Comparison of ENCODE assay signal across 11 cellular contexts in genomic region chr11:32713496-32713895, GRCh38.
A peak's percentile ranks its signal among the peaks of the same experiment; 100 is the strongest.
DNase-seq lines count a peak whose midpoint lies in the region; ATAC-seq and TF ChIP-seq lines count a peak whose summit lies in the region.
"Had no signal": no experiment of that assay in that cellular context is flagged by ENCODE, and none has a peak within 500 bp of the region (broad histone marks: within the 10 kb centered on the region; RNA-seq: fewer than 3 reads in every experiment).

No MANE protein-coding gene starts in this region.

- H3K27ac ChIP-seq in GM23248 (no peak overlapping the region), SK-N-SH (ENCODE audit: low read depth in 2 of 2, low read length in 1 of 2) (no peak overlapping the region), neuronal stem cell (replicated peaks; ENCODE audit: low read length) (no peak overlapping the region)

- no peak overlapping the region for H3K23ac ChIP-seq in neuronal stem cell (ENCODE audit: low read depth, low read length, poor library complexity)

- peak; percentile 64 for TF ChIP-seq CTCF in SK-N-SH (IDR thresholded peaks at IDR 0.05)

- H3K18ac ChIP-seq in neuronal stem cell (ENCODE audit: low read length), result no peak overlapping the region

- H3K9me2 ChIP-seq in GM23248 (ENCODE audit: insufficient read depth) (no peaks in the 10 kb centered on the region), SK-N-SH (no peaks in the 10 kb centered on the region)

- H3K4me2 ChIP-seq in GM23248 (ENCODE audit: unreplicated experiment) (no peak overlapping the region), SK-N-SH (no peak overlapping the region), neuronal stem cell (ENCODE audit: insufficient read depth, low read length, poor library complexity, severe bottlenecking) (no peak overlapping the region)

- no peak overlapping the region for H4K91ac ChIP-seq in neuronal stem cell (ENCODE audit: low read depth, low read length, poor library complexity)

- in situ Hi-C loops in GM23248 (cut with MboI), result no loop called here

- H3F3A ChIP-seq in GM23248 (ENCODE audit: insufficient read depth) (no peaks in the 10 kb centered on the region), SK-N-SH (replicated peaks; ENCODE audit: insufficient read depth) (no peaks in the 10 kb centered on the region)

- H3K27me3 ChIP-seq in GM23248 (replicated peaks; ENCODE audit: insufficient read depth) (peaks cover 38% of the 10 kb centered on the region), SK-N-SH (ENCODE audit: insufficient read depth) (0 out of 2 replicates have a peak, but pooled peaks cover 4% of the 10 kb centered on the region), neuronal stem cell (ENCODE audit: control insufficient read depth in 3 of 3, insufficient read depth in 3 of 3, low read depth in 1 of 3, low read length in 3 of 3) (peaks cover 0 to 4% (median 0%) of the 10 kb centered on the region in 3 experiments)

- H3K79me2 ChIP-seq in GM23248 (ENCODE audit: insufficient read depth) (no peaks in the 10 kb centered on the region), SK-N-SH (ENCODE audit: insufficient read depth) (no peaks in the 10 kb centered on the region)

- peak; percentile 38 for ATAC-seq in left lobe of liver
- ATAC-seq: naive thymus-derived CD8-positive, alpha-beta T cell had no signal

- H3K9me3 ChIP-seq in GM23248 (ENCODE audit: low read depth), result no peaks in the 10 kb centered on the region
- no peaks in the 10 kb centered on the region for H3K9me3 ChIP-seq in SK-N-SH
- H3K9me3 ChIP-seq in neuronal stem cell (replicated peaks in 1 of 2; ENCODE audit: control insufficient read depth in 2 of 2, insufficient read depth in 1 of 2, low read depth in 1 of 2, low read length in 2 of 2), result no peaks in the 10 kb centered on the region

- DNase-seq in AG20443 (ENCODE audit: low spot score) (peak; percentile 10), GM23248 (peak; percentile 31), SK-N-SH (no peak), left lobe of liver (ENCODE audit: low spot score) (no peak), neuronal stem cell (ENCODE audit: low spot score) (no peak), dermis blood vessel endothelial cell (no peak), activated T-cell treated with anti-CD3 and anti-CD28 coated beads for 4 hours (no peak)
- DNase-seq in stimulated activated CD4-positive, alpha-beta T cell treated with anti-CD3 and anti-CD28 coated beads, Interleukin-4, amount 100 ng/mL, for 24 hours, result no peak
- DNase-seq: activated naive CD4-positive, alpha-beta T cell treated with anti-CD3 and anti-CD28 coated beads, Interleukin-2, amount 10 ng/mL, durations not matched to agents 7 days and 5 days; naive thymus-derived CD8-positive, alpha-beta T cell; NCI-H1417 treated with DMSO at 0.1 percent for 48 hours had no signal

- H3K9ac ChIP-seq in GM23248 (no peak overlapping the region), SK-N-SH (no peak overlapping the region), neuronal stem cell (ENCODE audit: low read depth, low read length, poor library complexity) (no peak overlapping the region)

- H3K36me3 ChIP-seq in GM23248 (ENCODE audit: low read depth), result no peaks in the 10 kb centered on the region
- no peaks in the 10 kb centered on the region for H3K36me3 ChIP-seq in SK-N-SH (replicated peaks in 1 of 2; ENCODE audit: control insufficient read depth in 1 of 2, insufficient read depth in 2 of 2, low read length in 1 of 2)
- no peaks in the 10 kb centered on the region for H3K36me3 ChIP-seq in neuronal stem cell (replicated peaks in 1 of 2; ENCODE audit: control insufficient read depth in 2 of 2, insufficient read depth in 2 of 2, low read length in 2 of 2)

- H3K4ac ChIP-seq in neuronal stem cell (ENCODE audit: low read length), result no peak overlapping the region

- H4K8ac ChIP-seq in neuronal stem cell (ENCODE audit: low read depth, low read length), result no peak overlapping the region

- TF ChIP-seq RAD21 in SK-N-SH (IDR thresholded peaks at IDR 0.05; ENCODE audit: low read length), result peak; percentile 66

- H2BK5ac ChIP-seq in neuronal stem cell (ENCODE audit: low read length), result no peak overlapping the region

- H4K20me1 ChIP-seq in GM23248 (ENCODE audit: insufficient read depth), result no peaks in the 10 kb centered on the region
- no peaks in the 10 kb centered on the region for H4K20me1 ChIP-seq in SK-N-SH (ENCODE audit: insufficient read depth)

- CTCF ChIA-PET in SK-N-SH (lab: Yijun Ruan, JAX), result interaction anchor here (0.6 to 3.3 kb wide), 6 partner anchors 12 to 84 kb away, joined by 3 to 7 read pairs (median 4); no protein-coding TSS in a partner anchor

- H3K4me3 ChIP-seq in GM23248, result no peak overlapping the region
- no peak overlapping the region for H3K4me3 ChIP-seq in SK-N-SH (ENCODE audit: low read depth in 2 of 2, low read length in 1 of 2)
- H3K4me3 ChIP-seq in neuronal stem cell (ENCODE audit: low read length in 2 of 2), result no peak overlapping the region

- H2AFZ ChIP-seq in GM23248 (no peak overlapping the region), SK-N-SH (ENCODE audit: low read depth) (no peak overlapping the region), neuronal stem cell (ENCODE audit: low read length) (no peak overlapping the region)

- H2BK120ac ChIP-seq in neuronal stem cell (ENCODE audit: low read depth, low read length), result no peak overlapping the region

- WGBS in GM23248 (ENCODE audit: low coverage in 1 of 2, low lambda C conversion rate in 2 of 2, missing lambda C conversion rate in 2 of 2), 2 experiments, result 0 to 6% methylated on average over 1 of the region's 1 CpG
- WGBS in SK-N-SH (ENCODE audit: low lambda C conversion rate), result 0% methylated on average over 1 of the region's 1 CpG
- WGBS in neuronal stem cell (ENCODE audit: extremely low coverage in 2 of 2, insufficient read length in 2 of 2, insufficient replicate concordance in 1 of 2), 2 donors, result no CpG with 5 or more reads among the region's 1 CpG

- TF ChIP-seq EP300 in SK-N-SH (IDR thresholded peaks at IDR 0.05; ENCODE audit: borderline replicate concordance in 1 of 2, low read depth in 1 of 2, low read length in 1 of 2), result no peak

- no peak overlapping the region for H3K14ac ChIP-seq in neuronal stem cell (ENCODE audit: low read length)

- no peak overlapping the region for H2BK12ac ChIP-seq in neuronal stem cell (ENCODE audit: low read length)

- POLR2A ChIA-PET in SK-N-SH (lab: Yijun Ruan, JAX), result no interaction called here

- H2AK5ac ChIP-seq in neuronal stem cell (ENCODE audit: low read depth, low read length), result no peak overlapping the region

- no peak overlapping the region for H2BK15ac ChIP-seq in neuronal stem cell (ENCODE audit: low read length)

- no peaks in the 10 kb centered on the region for H3K79me1 ChIP-seq in neuronal stem cell (ENCODE audit: low read depth, low read length)

- H3K4me1 ChIP-seq in GM23248 (ENCODE audit: insufficient read depth) (no peaks in the 10 kb centered on the region), SK-N-SH (ENCODE audit: control insufficient read depth in 1 of 2, insufficient read depth in 2 of 2, low read depth in 1 of 2, low read length in 1 of 2) (no peaks in the 10 kb centered on the region), neuronal stem cell (ENCODE audit: control insufficient read depth in 2 of 2, insufficient read depth in 1 of 2, low read depth in 1 of 2, low read length in 2 of 2) (no peaks in the 10 kb centered on the region)

TF ChIP-seq in SK-N-SH, 30 proteins besides CTCF, POLR2A, EP300 and RAD21:
- no peak for TF ChIP-seq USF2 (IDR thresholded peaks at IDR 0.05; ENCODE audit: borderline replicate concordance, low read depth, low read length)
- peak; percentile 32 for TF ChIP-seq SMC3 (IDR thresholded peaks at IDR 0.05; ENCODE audit: low read depth, low read length)
- TF ChIP-seq ELF1 (IDR thresholded peaks at IDR 0.05), result no peak

Comparison
In these comparisons a context has a peak if more than half of its experiments do, and no peak if none do; other contexts are left out.
1. DNase-seq: peak in AG20443 (single experiment) and GM23248 (single experiment); none in SK-N-SH (single experiment), left lobe of liver (single experiment), stimulated activated CD4-positive, alpha-beta T cell treated with anti-CD3 and anti-CD28 coated beads, Interleukin-4, amount 100 ng/mL, for 24 hours (single experiment), neuronal stem cell (single experiment), dermis blood vessel endothelial cell (single experiment) and activated T-cell treated with anti-CD3 and anti-CD28 coated beads for 4 hours (single experiment).